26 cellular contexts compared by ENCODE assay signal in the genomic region with DNA sequence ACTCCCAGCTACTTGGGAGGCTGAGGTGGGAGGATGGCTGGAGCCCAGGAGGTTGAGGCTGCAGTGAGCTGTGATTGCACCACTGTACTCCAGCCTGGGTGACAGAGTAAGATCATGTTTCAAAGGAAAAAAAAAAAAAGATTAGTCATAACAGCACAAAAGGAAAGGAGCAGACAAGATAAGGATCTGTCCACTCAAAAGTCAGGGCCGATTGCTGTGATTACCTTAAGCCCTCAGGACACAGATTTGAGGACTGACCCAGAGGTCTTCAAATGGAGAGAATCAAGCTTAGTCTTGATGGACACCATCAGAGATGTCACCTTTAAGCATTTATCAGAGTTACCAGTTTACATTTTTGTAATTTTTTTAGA. TPM values are rescaled to one million over a fixed set of nuclear protein-coding genes. Genes with fewer than 3 reads are reported as not detected.
A peak's percentile ranks its signal among the peaks of the same experiment; 100 is the strongest.
DNase-seq lines count a peak whose midpoint lies in the region; ATAC-seq, FAIRE-seq and TF ChIP-seq lines count a peak whose summit lies in the region.
"Had no signal": no experiment of that assay in that cellular context is flagged by ENCODE, and none has a peak within 500 bp of the region (broad histone marks: within the 10 kb centered on the region; RNA-seq: fewer than 3 reads in every experiment).

No MANE protein-coding gene starts in this region.

- no peak overlapping the region for H3K14ac ChIP-seq in trophoblast cell (ENCODE audit: low read length)

- H3K4me1 Mint-ChIP-seq in astrocyte (ENCODE audit: low read depth, unreplicated experiment), result peaks cover 16% of the 10 kb centered on the region
- H3K4me1 Mint-ChIP-seq: nephron had no signal

- no peak overlapping the region for H3K4ac ChIP-seq in trophoblast cell (ENCODE audit: low read depth, low read length)

- H3K36me3 ChIP-seq in astrocyte (ENCODE audit: insufficient read depth, low read length) (no peaks in the 10 kb centered on the region), trophoblast cell (ENCODE audit: control insufficient read depth in 1 of 2, insufficient read depth in 2 of 2, low read length in 2 of 2) (peaks cover 0 to 1% of the 10 kb centered on the region in 2 experiments)
- H3K36me3 ChIP-seq: ascending aorta, heart right ventricle, left lung, spleen, tibial nerve had no signal

- no peak for FAIRE-seq in astrocyte (lab: Jason Lieb, UNC)

- H2AFZ ChIP-seq in astrocyte (ENCODE audit: low read depth, low read length) (no peak overlapping the region), trophoblast cell (ENCODE audit: insufficient read depth, low read length, poor library complexity) (no peak overlapping the region)

- H4K8ac ChIP-seq in trophoblast cell (ENCODE audit: low read depth, low read length), result no peak overlapping the region

- peaks cover 12% of the 10 kb centered on the region for H3K27me3 Mint-ChIP-seq in astrocyte (ENCODE audit: low read depth, unreplicated experiment)
- H3K27me3 Mint-ChIP-seq: progenitor cell of endocrine pancreas had no signal

- H3K79me1 ChIP-seq in trophoblast cell (ENCODE audit: low read length), result no peaks in the 10 kb centered on the region

- H2BK120ac ChIP-seq in trophoblast cell (ENCODE audit: insufficient read depth, low read length, poor library complexity), result no peak overlapping the region

- H2BK5ac ChIP-seq in trophoblast cell (ENCODE audit: low read depth, low read length, poor library complexity), result no peak overlapping the region

- H4K91ac ChIP-seq in trophoblast cell (ENCODE audit: low read depth, low read length), result no peak overlapping the region

- H4K20me1 ChIP-seq in astrocyte (ENCODE audit: insufficient read depth, low read length), result no peaks in the 10 kb centered on the region

- H3K4me3 Mint-ChIP-seq in astrocyte (ENCODE audit: unreplicated experiment), result peak overlapping the region; percentile 57
- H3K4me3 Mint-ChIP-seq: activated CD8-positive, alpha-beta T cell treated with anti-CD3 and anti-CD28 coated beads, Interleukin-2, amount 10 ng/mL, durations not matched to agents 7 days and 5 days; activated naive CD4-positive, alpha-beta T cell treated with anti-CD3 and anti-CD28 coated beads, Interleukin-2, amount 10 ng/mL, durations not matched to agents 7 days and 5 days; nephron; stimulated activated naive CD8-positive, alpha-beta T cell treated with anti-CD3 and anti-CD28 coated beads, Interleukin-15, amount 100 ng/mL, for 72 hours had no signal

- H3K27ac ChIP-seq in astrocyte (ENCODE audit: low read depth, low read length) (no peak overlapping the region), trophoblast cell (ENCODE audit: low read depth, low read length) (no peak overlapping the region)
- H3K27ac ChIP-seq: ascending aorta, heart right ventricle, HL-60, left lung, spleen, tibial nerve had no signal

- H3K27me3 ChIP-seq in astrocyte (ENCODE audit: insufficient read depth, low read length) (no peaks in the 10 kb centered on the region), trophoblast cell (ENCODE audit: insufficient read depth, low read length) (no peaks in the 10 kb centered on the region)
- H3K27me3 ChIP-seq: ascending aorta, heart right ventricle, left lung, spleen, tibial nerve had no signal

- H3K23ac ChIP-seq in trophoblast cell (ENCODE audit: low read length), result no peak overlapping the region

- no peak overlapping the region for H4K12ac ChIP-seq in trophoblast cell (ENCODE audit: low read depth, low read length)

- H3K9me3 Mint-ChIP-seq in astrocyte (ENCODE audit: unreplicated experiment), result peaks cover 2% of the 10 kb centered on the region
- H3K9me3 Mint-ChIP-seq: activated naive CD4-positive, alpha-beta T cell treated with anti-CD3 and anti-CD28 coated beads, Interleukin-2, amount 10 ng/mL, durations not matched to agents 7 days and 5 days; nephron; stimulated activated naive CD8-positive, alpha-beta T cell treated with anti-CD3 and anti-CD28 coated beads, Interleukin-15, amount 100 ng/mL, for 72 hours had no signal

- H3K4me2 ChIP-seq in astrocyte (ENCODE audit: low read length), result no peak overlapping the region
- no peak overlapping the region for H3K4me2 ChIP-seq in trophoblast cell (ENCODE audit: low read length)

- no peak overlapping the region for H2BK12ac ChIP-seq in trophoblast cell (ENCODE audit: low read length)

- H3K9ac ChIP-seq in astrocyte (ENCODE audit: low read length), result no peak overlapping the region
- no peak overlapping the region for H3K9ac ChIP-seq in trophoblast cell (ENCODE audit: low read length)

- H3K27ac Mint-ChIP-seq in astrocyte (ENCODE audit: unreplicated experiment), result no peak overlapping the region
- H3K27ac Mint-ChIP-seq: activated CD8-positive, alpha-beta T cell treated with anti-CD3 and anti-CD28 coated beads, Interleukin-2, amount 10 ng/mL, durations not matched to agents 7 days and 5 days; nephron; progenitor cell of endocrine pancreas; stimulated activated naive CD8-positive, alpha-beta T cell treated with anti-CD3 and anti-CD28 coated beads, Interleukin-15, amount 100 ng/mL, for 72 hours had no signal

- TF ChIP-seq CTCF in astrocyte (IDR thresholded peaks at IDR 0.05; ENCODE audit: insufficient read depth, low read depth, low read length) (no peak), foreskin fibroblast (IDR thresholded peaks at IDR 0.05; ENCODE audit: low read depth, low read length) (no peak), omental fat pad (IDR thresholded peaks at IDR 0.05) (no peak)

- H3K79me2 ChIP-seq in astrocyte (ENCODE audit: insufficient read depth, low read length), result no peaks in the 10 kb centered on the region
- H3K79me2 ChIP-seq in trophoblast cell (ENCODE audit: control insufficient read depth, insufficient read depth, low read length, poor library complexity), result no peaks in the 10 kb centered on the region

- ATAC-seq in omental fat pad (ENCODE audit: low FRiP score) (no peak), HG03571 (IDR thresholded peaks at IDR 0.05; ENCODE audit: unreplicated experiment) (no peak)
- ATAC-seq: activated CD8-positive, alpha-beta T cell treated with anti-CD3 and anti-CD28 coated beads, Interleukin-2, amount 10 ng/mL, durations not matched to agents 7 days and 5 days; left lung; stimulated activated naive CD8-positive, alpha-beta T cell treated with anti-CD3 and anti-CD28 coated beads, Interleukin-15, amount 100 ng/mL, for 72 hours had no signal

- no peak overlapping the region for H2AK5ac ChIP-seq in trophoblast cell (ENCODE audit: low read length)

- H3K4me1 ChIP-seq in astrocyte (ENCODE audit: insufficient read depth, low read length) (peaks cover 15% of the 10 kb centered on the region), trophoblast cell (ENCODE audit: control insufficient read depth in 1 of 2, insufficient read depth in 2 of 2, low read length in 2 of 2) (peaks cover 3 to 11% of the 10 kb centered on the region in 2 experiments)
- H3K4me1 ChIP-seq: ascending aorta, left lung, tibial nerve had no signal

- peak; percentile 58 for DNase-seq in EL
- peak; percentile 92 for DNase-seq in M059J (ENCODE audit: low read depth)
- no peak for DNase-seq in astrocyte (ENCODE audit: low read depth)
- peak; percentile 91 to 95 for DNase-seq in trophoblast cell
- DNase-seq in foreskin fibroblast, result no peak
- no peak for DNase-seq in omental fat pad (ENCODE audit: low spot score)
- DNase-seq: activated CD4-positive, CD25-positive, alpha-beta regulatory T cell; activated CD8-positive, alpha-beta T cell treated with anti-CD3 and anti-CD28 coated beads, Interleukin-2, amount 10 ng/mL, durations not matched to agents 7 days and 5 days; activated naive CD4-positive, alpha-beta T cell treated with anti-CD3 and anti-CD28 coated beads, Interleukin-2, amount 10 ng/mL, durations not matched to agents 7 days and 5 days; activated T-cell treated with anti-CD3 and anti-CD28 coated beads, Interleukin-2, amount 50 U/mL, for 1 hour; effector CD8-positive, alpha-beta T cell; heart right ventricle; left lung; NCI-H1694 treated with DMSO at 0.1 percent for 48 hours; NCI-H345; NCI-H82; OCI-M1; spleen; stimulated activated CD4-positive, alpha-beta T cell treated with anti-CD3 and anti-CD28 coated beads, Interleukin-4, amount 100 ng/mL, for 4 hours; stimulated activated naive CD8-positive, alpha-beta T cell treated with anti-CD3 and anti-CD28 coated beads, Interleukin-15, amount 100 ng/mL, for 72 hours had no signal

- H3K18ac ChIP-seq in trophoblast cell (ENCODE audit: low read length), result no peak overlapping the region

- no peaks in the 10 kb centered on the region for H3K9me3 ChIP-seq in astrocyte (ENCODE audit: insufficient read depth, low read depth, low read length)
- no peaks in the 10 kb centered on the region for H3K9me3 ChIP-seq in trophoblast cell (ENCODE audit: insufficient read depth, low read depth, low read length)
- H3K9me3 ChIP-seq: ascending aorta, heart right ventricle, left lung, spleen, tibial nerve had no signal

- H3K4me3 ChIP-seq in astrocyte (ENCODE audit: insufficient read depth, low read depth, low read length), result no peak overlapping the region
- no peak overlapping the region for H3K4me3 ChIP-seq in trophoblast cell (ENCODE audit: low read depth, low read length)
- H3K4me3 ChIP-seq in foreskin fibroblast (ENCODE audit: low read depth in 1 of 2, low read length in 2 of 2), result no peak overlapping the region
- H3K4me3 ChIP-seq: ascending aorta, heart right ventricle, left lung, spleen, tibial nerve had no signal

- peaks cover 5% of the 10 kb centered on the region for H3K36me3 Mint-ChIP-seq in astrocyte (ENCODE audit: low read depth, unreplicated experiment)
- H3K36me3 Mint-ChIP-seq: activated naive CD4-positive, alpha-beta T cell treated with anti-CD3 and anti-CD28 coated beads, Interleukin-2, amount 10 ng/mL, durations not matched to agents 7 days and 5 days had no signal

- WGBS in trophoblast cell (ENCODE audit: extremely low coverage, insufficient coverage, insufficient read length), result no CpG with 5 or more reads among the region's 1 CpG

RNA-seq across cellular contexts. Expression of a gene that starts 23.9 kb away (rescaled TPM):
- 59.7 and 139 TPM in 2 replicates for total RNA-seq in M059J (2014; rRNA removed; shearing (Covaris generic))
- total RNA-seq in astrocyte, result 62.1 and 65.7 TPM in 2 replicates
- 59.6 and 62.6 TPM in 2 replicates for polyA plus RNA-seq in trophoblast cell (2013)
- 100 to 1,000 TPM in 3 of 4 donors, 10 to 100 TPM in 1; 95.2 to 238 (median 147) TPM for total RNA-seq in omental fat pad

Comparison
In these comparisons a context has a peak if more than half of its experiments do, and no peak if none do; other contexts are left out.
1. DNase-seq: peak in EL (single experiment), M059J (single experiment) and trophoblast cell (2 of 2); none in astrocyte (single experiment), foreskin fibroblast (0 of 2) and omental fat pad (single experiment).